Comparison of ENCODE assay signal across 11 cellular contexts in genomic region chrX:139738581-139738980, GRCh38. TPM values are rescaled to one million over a fixed set of nuclear protein-coding genes. Genes with fewer than 3 reads are reported as not detected.
DNase-seq lines count a peak whose midpoint lies in the region; ATAC-seq, FAIRE-seq and TF ChIP-seq lines count a peak whose summit lies in the region.
"Had no signal": no experiment of that assay in that cellular context is flagged by ENCODE, and none has a peak within 500 bp of the region (broad histone marks: within the 10 kb centered on the region; RNA-seq: fewer than 3 reads in every experiment).

No MANE protein-coding gene starts in this region.

- no peaks in the 10 kb centered on the region for H3K9me3 Mint-ChIP-seq in activated T-cell treated with anti-CD3 and anti-CD28 coated beads, Interleukin-2, amount 50 U/mL, for 72 hours
- no peaks in the 10 kb centered on the region for H3K9me3 Mint-ChIP-seq in activated T-cell treated with anti-CD3 and anti-CD28 coated beads, Interleukin-2, amount 50 U/mL, for 4 hours

- H3K4me3 Mint-ChIP-seq in activated T-cell treated with anti-CD3 and anti-CD28 coated beads, Interleukin-2, amount 50 U/mL, for 72 hours, result peak overlapping the region in 1 of 2 donors; percentile 43
- no peak overlapping the region for H3K4me3 Mint-ChIP-seq in activated T-cell treated with anti-CD3 and anti-CD28 coated beads, Interleukin-2, amount 50 U/mL, for 4 hours

- H3K4me1 Mint-ChIP-seq in activated T-cell treated with anti-CD3 and anti-CD28 coated beads, Interleukin-2, amount 50 U/mL, for 72 hours (ENCODE audit: low read depth), result peaks cover 6% of the 10 kb centered on the region
- peaks cover 14% of the 10 kb centered on the region for H3K4me1 Mint-ChIP-seq in activated T-cell treated with anti-CD3 and anti-CD28 coated beads, Interleukin-2, amount 50 U/mL, for 4 hours (ENCODE audit: low read depth)

- TF ChIP-seq POLR2A in vagina (IDR thresholded peaks at IDR 0.05), result no peak

- H3K27me3 ChIP-seq in vagina, result no peaks in the 10 kb centered on the region

- H3K4me3 ChIP-seq in vagina, result no peak overlapping the region

- no peak for DNase-seq in activated T-cell treated with anti-CD3 and anti-CD28 coated beads, Interleukin-2, amount 50 U/mL, for 72 hours
- no peak for DNase-seq in activated T-cell treated with anti-CD3 and anti-CD28 coated beads, Interleukin-2, amount 50 U/mL, for 4 hours
- DNase-seq in NCI-H2107 treated with DMSO at 0.1 percent for 48 hours (lab: John Stamatoyannopoulos, UW; ENCODE audit: unreplicated experiment), result peak; percentile 91
- peak; percentile 13 for DNase-seq in urothelium cell line (ENCODE audit: low spot score)
- no peak for DNase-seq in GDM1 (lab: John Stamatoyannopoulos, UW)
- DNase-seq in vagina (ENCODE audit: extremely low spot score in 2 of 2), result no peak
- DNase-seq: NCI-H446, SW 1271, trophoblast cell had no signal

- no peak for TF ChIP-seq CTCF in vagina (IDR thresholded peaks at IDR 0.05)

- H3K27ac Mint-ChIP-seq in activated T-cell treated with anti-CD3 and anti-CD28 coated beads, Interleukin-2, amount 50 U/mL, for 72 hours, result peak overlapping the region; percentile 57

- peaks cover 2 to 10% of the 10 kb centered on the region in 2 donors for H3K36me3 Mint-ChIP-seq in activated T-cell treated with anti-CD3 and anti-CD28 coated beads, Interleukin-2, amount 50 U/mL, for 72 hours (ENCODE audit: insufficient read depth in 2 of 2)
- peaks cover 21% of the 10 kb centered on the region for H3K36me3 Mint-ChIP-seq in activated T-cell treated with anti-CD3 and anti-CD28 coated beads, Interleukin-2, amount 50 U/mL, for 4 hours (ENCODE audit: insufficient read depth)

- H3K27me3 Mint-ChIP-seq in activated T-cell treated with anti-CD3 and anti-CD28 coated beads, Interleukin-2, amount 50 U/mL, for 72 hours (ENCODE audit: low read depth), result peaks cover 7% of the 10 kb centered on the region
- no peaks in the 10 kb centered on the region for H3K27me3 Mint-ChIP-seq in activated T-cell treated with anti-CD3 and anti-CD28 coated beads, Interleukin-2, amount 50 U/mL, for 4 hours (ENCODE audit: low read depth)

- no peaks in the 10 kb centered on the region for H3K36me3 ChIP-seq in vagina

- H3K9me3 ChIP-seq in vagina, result no peaks in the 10 kb centered on the region

- no peak for ATAC-seq in activated T-cell treated with anti-CD3 and anti-CD28 coated beads, Interleukin-2, amount 50 U/mL, for 72 hours (replicated peaks in 1 of 2)
- ATAC-seq in activated T-cell treated with anti-CD3 and anti-CD28 coated beads, Interleukin-2, amount 50 U/mL, for 4 hours, result no peak
- no peak for ATAC-seq in GM21528 (IDR thresholded peaks at IDR 0.05; ENCODE audit: low FRiP score, unreplicated experiment)

- no peaks in the 10 kb centered on the region for H3K4me1 ChIP-seq in vagina

- intact Hi-C loops in vagina (cut with DNase I), result no loop called here

- FAIRE-seq in colon (lab: Jason Lieb, UNC), result peak; percentile 73
- FAIRE-seq in urothelium cell line (lab: Jason Lieb, UNC), result no peak

- H3K27ac ChIP-seq in vagina, result no peak overlapping the region

RNA-seq across cellular contexts. Expression of gene MCF2, which starts 30.6 kb away (rescaled TPM):
- under 1 TPM; 0.37 to 0.46 TPM for total RNA-seq in activated T-cell treated with anti-CD3 and anti-CD28 coated beads, Interleukin-2, amount 50 U/mL, for 72 hours
- total RNA-seq in activated T-cell treated with anti-CD3 and anti-CD28 coated beads, Interleukin-2, amount 50 U/mL, for 4 hours, result under 1 TPM; 0.11 to 0.79 (median 0.13) TPM
- total RNA-seq in vagina, result 0.25 TPM

Comparison
In these comparisons a context has a peak if more than half of its experiments do, and no peak if none do; other contexts are left out.
1. DNase-seq: peak in NCI-H2107 treated with DMSO at 0.1 percent for 48 hours (single experiment) and urothelium cell line (single experiment); none in activated T-cell treated with anti-CD3 and anti-CD28 coated beads, Interleukin-2, amount 50 U/mL, for 72 hours (0 of 2), activated T-cell treated with anti-CD3 and anti-CD28 coated beads, Interleukin-2, amount 50 U/mL, for 4 hours (single experiment), GDM1 (single experiment) and vagina (0 of 2).